In the genomic region with DNA sequence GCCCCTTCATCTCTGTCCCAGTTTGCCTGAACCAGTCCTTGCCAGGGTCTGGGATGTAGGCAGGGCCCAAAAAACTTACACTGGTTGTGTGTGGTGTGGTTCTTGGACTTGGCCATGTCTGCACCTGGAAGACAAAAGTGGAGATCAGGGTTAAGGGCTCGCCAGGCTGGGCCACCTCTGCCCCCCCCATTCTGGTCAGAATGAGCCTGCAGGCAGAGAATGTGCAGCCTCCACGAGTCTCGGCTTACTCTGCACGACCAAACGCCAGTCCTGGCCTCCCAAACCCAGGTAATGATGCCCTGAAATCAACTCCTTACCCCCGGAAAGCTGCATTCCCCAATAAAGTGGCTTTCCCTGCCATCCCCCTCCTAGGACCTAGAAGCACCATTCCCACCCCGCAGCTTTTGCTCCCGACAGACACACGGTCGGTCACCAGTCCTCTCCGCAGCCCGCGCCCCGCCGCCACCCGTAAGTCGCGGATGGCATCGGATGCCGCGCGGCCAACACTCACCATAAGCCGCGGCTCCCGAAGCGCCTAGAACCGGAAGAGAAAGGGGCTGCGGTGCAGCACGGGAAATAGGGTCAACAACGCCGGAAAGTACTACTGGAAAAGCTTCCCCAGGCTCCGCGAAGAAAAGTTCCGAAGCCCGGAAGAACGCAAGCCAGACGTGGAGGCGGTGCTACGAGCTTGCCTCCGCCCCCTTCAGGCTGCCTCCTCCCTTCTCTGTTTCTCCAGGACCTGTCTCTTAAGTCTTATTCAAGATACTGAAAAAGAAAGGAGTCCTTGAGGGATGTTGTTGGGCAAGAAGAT, we compare ENCODE assay signal across 8 cellular contexts. TPM values are rescaled to one million over a fixed set of nuclear protein-coding genes. Genes with fewer than 3 reads are reported as not detected.
DNase-seq lines count a peak whose midpoint lies in the region; ATAC-seq, FAIRE-seq and TF ChIP-seq lines count a peak whose summit lies in the region.

A gene (minus strand): TSS at position 550 of the 811 bp plus-strand sequence. CDS start 434 bp downstream, at position 116.

- H3K4me1 ChIP-seq in kidney (ENCODE audit: control insufficient read depth in 1 of 2, insufficient read depth in 1 of 2, low read depth in 1 of 2, low read length in 2 of 2), result peaks cover 3 to 16% of the 10 kb centered on the region in 2 donors

- peak; percentile 90 for ATAC-seq in GM19025 (IDR thresholded peaks at IDR 0.05; ENCODE audit: low read depth, unreplicated experiment)
- peak; percentile 85 for ATAC-seq in HG03342 (IDR thresholded peaks at IDR 0.05; ENCODE audit: unreplicated experiment)
- ATAC-seq in activated CD4-positive, CD25-positive, alpha-beta regulatory T cell treated with anti-CD3 and anti-CD28 coated beads, Interleukin-2, amount 50 U/mL, for 24 hours, result peak; percentile 89 to 95
- ATAC-seq in central memory CD8-positive, alpha-beta T cell (replicated peaks; ENCODE audit: extremely low read depth, poor library complexity, severe bottlenecking), result peak; percentile 91

- peak within 1 kb of the TSS; percentile 98 for H3K27ac Mint-ChIP-seq in central memory CD8-positive, alpha-beta T cell (ENCODE audit: low read depth)

- H3K27me3 Mint-ChIP-seq in central memory CD8-positive, alpha-beta T cell, result no peaks in the 10 kb centered on the region

- H3K27ac ChIP-seq in kidney (ENCODE audit: low read depth in 2 of 2, low read length in 2 of 2), result peak within 1 kb of the TSS; percentile 86 to 90

- H3K36me3 Mint-ChIP-seq in central memory CD8-positive, alpha-beta T cell (ENCODE audit: insufficient read depth), result peaks cover 14% of the 10 kb centered on the region

- peak; percentile 60 for FAIRE-seq in kidney (lab: Jason Lieb, UNC)

- peak; percentile 95 for DNase-seq in AG10803 (ENCODE audit: low read depth)
- DNase-seq in NCI-H460 (ENCODE audit: extremely low read depth, low read depth), result peak; percentile 90
- peak; percentile 86 to 89 for DNase-seq in central memory CD8-positive, alpha-beta T cell (ENCODE audit: low spot score in 2 of 2)
- peak; percentile 96 for DNase-seq in kidney
- DNase-seq in stimulated activated CD4-positive, alpha-beta T cell treated with anti-CD3 and anti-CD28 coated beads, Interleukin-15, amount 100 ng/mL, for 1 hour (ENCODE audit: low read depth in 1 of 2, low spot score in 1 of 2), result peak; percentile 80 to 83

- H3K4me3 ChIP-seq in AG10803 (ENCODE audit: low read length), result peak within 1 kb of the TSS; percentile 99
- peak within 1 kb of the TSS; percentile 93 to 97 for H3K4me3 ChIP-seq in kidney (ENCODE audit: low read length in 2 of 2)

- no peaks in the 10 kb centered on the region for H3K9me3 ChIP-seq in kidney (ENCODE audit: control insufficient read depth in 1 of 2, low read length in 2 of 2)

- TF ChIP-seq CTCF in AG10803 (conservative IDR thresholded peaks at IDR 0.05; ENCODE audit: low read length), result peak; percentile 17; the same call in 1 of the 2 replicates
- no peak for TF ChIP-seq CTCF in kidney (IDR thresholded peaks at IDR 0.05; ENCODE audit: borderline replicate concordance, extremely low read depth, insufficient read depth)

- H3K9me3 Mint-ChIP-seq in central memory CD8-positive, alpha-beta T cell, result no peaks in the 10 kb centered on the region

- H3K9ac ChIP-seq in kidney (ENCODE audit: low read length in 2 of 2), result peak within 1 kb of the TSS; percentile 99

- peaks cover 8 to 15% of the 10 kb centered on the region in 2 donors for H3K36me3 ChIP-seq in kidney (ENCODE audit: control insufficient read depth in 1 of 2, insufficient read depth in 2 of 2, low read length in 2 of 2)

- peaks cover 23% of the 10 kb centered on the region for H3K4me1 Mint-ChIP-seq in central memory CD8-positive, alpha-beta T cell

- intact Hi-C loops in kidney (cut with DNase I), result no loop called here

- peak within 1 kb of the TSS; percentile 95 for H3K4me3 Mint-ChIP-seq in central memory CD8-positive, alpha-beta T cell

RNA-seq across cellular contexts. Expression of the gene that starts here (rescaled TPM):
- 1,557 and 1,701 TPM in 2 replicates for total RNA-seq in NCI-H460 (2014; rRNA removed; shearing (Covaris generic))
- 959 and 1,094 TPM in 2 replicates for polyA plus RNA-seq in NCI-H460 (2014; cell fraction: nucleus; rRNA removed)
- total RNA-seq in kidney, result 785 TPM
- polyA plus RNA-seq in kidney (ENCODE audit: insufficient read depth, low read depth, low replicate concordance), result 1,416 TPM

Comparison
In these comparisons a context has a peak if more than half of its experiments do, and no peak if none do; other contexts are left out.
1. Peak in every context shown above with its lines: DNase-seq, ATAC-seq, H3K4me3 ChIP-seq and H3K27ac ChIP-seq.